In the genomic region with DNA sequence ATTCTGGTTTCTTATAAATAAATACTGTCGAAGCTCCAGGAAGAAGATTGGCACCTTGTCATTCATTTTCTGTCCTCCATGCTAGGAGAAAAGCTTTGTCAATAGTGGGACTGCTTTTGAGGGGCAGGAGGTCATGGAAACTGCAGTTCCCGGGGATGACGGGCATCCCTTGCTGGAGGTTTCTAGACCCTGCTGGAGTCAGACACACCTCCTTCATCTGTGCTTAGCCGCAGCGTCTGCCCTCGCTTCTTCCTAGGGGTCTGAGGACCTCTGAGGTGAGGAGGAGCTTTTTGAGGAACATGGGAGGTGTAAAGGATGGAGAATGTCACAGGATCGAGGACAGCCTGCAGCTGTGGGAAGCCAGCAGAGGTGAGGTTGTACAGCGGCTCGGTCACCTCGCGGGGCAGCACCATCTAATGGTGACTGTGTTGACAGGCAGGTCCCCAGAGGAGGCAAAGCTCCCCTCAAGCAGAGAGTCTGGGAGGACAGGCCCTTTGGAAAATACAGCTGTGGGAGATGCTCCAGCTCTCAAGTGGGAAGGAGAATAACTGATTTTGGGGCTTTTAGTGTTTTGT, we compare ENCODE assay signal across 12 cellular contexts.
A peak's percentile ranks its signal among the peaks of the same experiment; 100 is the strongest.
DNase-seq lines count a peak whose midpoint lies in the region; ATAC-seq, FAIRE-seq and TF ChIP-seq lines count a peak whose summit lies in the region.
"Had no signal": no experiment of that assay in that cellular context is flagged by ENCODE, and none has a peak within 500 bp of the region (broad histone marks: within the 10 kb centered on the region; RNA-seq: fewer than 3 reads in every experiment).

No MANE protein-coding gene starts in this region.

- POLR2A ChIA-PET in GM12878 (lab: Charles Lee) (interaction anchor here (0.7 kb wide), 1 partner anchor 208 kb away, joined by 5 read pairs; no protein-coding TSS in a partner anchor), HepG2 (lab: Yijun Ruan, JAX) (interaction anchor here (1.5 kb wide), 1 partner anchor 83 kb away, joined by 3 read pairs; no protein-coding TSS in a partner anchor)

- no peak overlapping the region for H3K4me3 ChIP-seq in BE2C (ENCODE audit: low read depth, low read length)
- H3K4me3 ChIP-seq in GM12878, result no peak overlapping the region
- no peak overlapping the region for H3K4me3 ChIP-seq in HepG2 (replicated peaks in 1 of 3; ENCODE audit: insufficient read depth in 1 of 3, low read depth in 2 of 3, low read length in 3 of 3)

- no peak overlapping the region for H3K4ac ChIP-seq in H9 (ENCODE audit: low read depth, low read length)

- no peak overlapping the region for H2BK15ac ChIP-seq in H9 (ENCODE audit: low read depth, low read length)

- H3K18ac ChIP-seq in H9 (ENCODE audit: insufficient read length, low read depth, low read length), result no peak overlapping the region

- H3K36me3 Mint-ChIP-seq in H9 (ENCODE audit: insufficient read depth in 1 of 3, low read depth in 3 of 3), result no peaks in the 10 kb centered on the region; a peak in 2 of 7 replicates
- H3K36me3 Mint-ChIP-seq: CD14-positive monocyte; naive thymus-derived CD8-positive, alpha-beta T cell had no signal

- TF ChIP-seq CTCF in BE2C (IDR thresholded peaks at IDR 0.05; ENCODE audit: low read depth, low read length) (peak; percentile 58), H9 (conservative IDR thresholded peaks at IDR 0.05) (peak; percentile 63), GM12878 (IDR thresholded peaks at IDR 0.05 in 2 of 3, conservative IDR thresholded peaks at IDR 0.05 in 1 of 3; ENCODE audit: control insufficient read depth in 2 of 3, extremely low read depth in 1 of 3, insufficient read depth in 1 of 3, low read depth in 3 of 3, low read length in 3 of 3) (peak; percentile 13 to 38 (median 33); a peak in 3 of 6 replicates), HepG2 (CRISPR knock-in tag; IDR thresholded peaks at IDR 0.05) (peak; percentile 65)

- H3K4me2 ChIP-seq in H9 (ENCODE audit: insufficient read depth, insufficient read length, low read length) (no peak overlapping the region), GM12878 (ENCODE audit: control insufficient read depth, insufficient read depth) (no peak overlapping the region), HepG2 (ENCODE audit: low read depth, low read length) (no peak overlapping the region)

- TF ChIP-seq EP300 in GM12878 (IDR thresholded peaks at IDR 0.05; ENCODE audit: borderline replicate concordance in 1 of 2, control insufficient read depth in 1 of 2, low read depth in 2 of 2, low read length in 2 of 2) (no peak), HepG2 (IDR thresholded peaks at IDR 0.05; ENCODE audit: low read depth in 2 of 2, low read length in 2 of 2) (no peak), HepG2 (CRISPR knock-in tag; IDR thresholded peaks at IDR 0.05; ENCODE audit: borderline replicate concordance) (no peak)

- in situ Hi-C loops in GM12878 (cut with MboI) (no loop called here), HepG2 (cut with HindIII; ENCODE audit: extremely low pct_ligation_motif_present, low pct_unique_long_range_greater_than_20kb) (no loop called here)

- no peaks in the 10 kb centered on the region for H3K79me2 ChIP-seq in H9 (ENCODE audit: insufficient read depth, low read length)
- H3K79me2 ChIP-seq in GM12878 (ENCODE audit: control insufficient read depth, insufficient read depth, low read length), result no peaks in the 10 kb centered on the region
- H3K79me2 ChIP-seq in HepG2 (ENCODE audit: insufficient read depth, low read length), result peaks cover 59% of the 10 kb centered on the region

- peak; percentile 66 for DNase-seq in BE2C
- peak; percentile 80 for DNase-seq in H9
- no peak for DNase-seq in GM12878 (ENCODE audit: low read depth, low spot score)
- peak; percentile 21 for DNase-seq in HepG2 (ENCODE audit: low spot score)
- no peak for DNase-seq in cortex of kidney (lab: John Stamatoyannopoulos, UW)
- no peak for DNase-seq in DMS 273 treated with DMSO at 0.1 percent for 48 hours (lab: John Stamatoyannopoulos, UW)
- DNase-seq: caudate nucleus; naive thymus-derived CD8-positive, alpha-beta T cell; T-helper 17 cell had no signal

- H3K9me3 ChIP-seq in BE2C (no peaks in the 10 kb centered on the region), H9 (ENCODE audit: control insufficient read depth, low read depth, low read length) (no peaks in the 10 kb centered on the region), GM12878 (replicated peaks; ENCODE audit: control insufficient read depth, insufficient read depth, low read length) (no peaks in the 10 kb centered on the region), HepG2 (ENCODE audit: low read length) (no peaks in the 10 kb centered on the region)

- H4K8ac ChIP-seq in H9 (replicated peaks; ENCODE audit: insufficient read length, low read depth, low read length), result no peak overlapping the region

- H2BK120ac ChIP-seq in H9 (ENCODE audit: low read depth, low read length, poor library complexity, severe bottlenecking), result no peak overlapping the region

- BruUV-seq in GM12878 (replicated peaks; lab: Mats Ljungman, UMichigan), result no TSS peak
- no TSS peak for BruUV-seq in HepG2 (replicated peaks; lab: Mats Ljungman, UMichigan)

- TF ChIP-seq RAD21 in GM12878 (IDR thresholded peaks at IDR 0.05; ENCODE audit: insufficient read depth, low read depth, low read length) (no peak), HepG2 (CRISPR knock-in tag; IDR thresholded peaks at IDR 0.05) (peak; percentile 34; the same call in 1 of the 2 replicates)

- H2AK5ac ChIP-seq in H9 (ENCODE audit: insufficient read length, low read length), result no peak overlapping the region

- no peaks in the 10 kb centered on the region for H3K36me3 ChIP-seq in BE2C
- no peaks in the 10 kb centered on the region for H3K36me3 ChIP-seq in GM12878 (ENCODE audit: control insufficient read depth in 2 of 2, insufficient read depth in 2 of 2, low read length in 1 of 2)
- H3K36me3 ChIP-seq in HepG2 (replicated peaks in 1 of 2; ENCODE audit: control insufficient read depth in 1 of 2, insufficient read depth in 2 of 2, low read length in 2 of 2), result peaks cover 26 to 56% of the 10 kb centered on the region in 2 experiments

- H3K4me3 Mint-ChIP-seq in H9, result no peak overlapping the region
- H3K4me3 Mint-ChIP-seq: CD14-positive monocyte; naive thymus-derived CD8-positive, alpha-beta T cell; T-helper 17 cell had no signal

- H3K79me1 ChIP-seq in H9 (ENCODE audit: insufficient read depth, low read depth, low read length, poor library complexity, severe bottlenecking), result no peaks in the 10 kb centered on the region

- no peak overlapping the region for H3T11ph ChIP-seq in H9 (ENCODE audit: low read length)

- H3K9me3 Mint-ChIP-seq in H9, result no peaks in the 10 kb centered on the region
- H3K9me3 Mint-ChIP-seq: naive thymus-derived CD8-positive, alpha-beta T cell had no signal

- H3K56ac ChIP-seq in H9 (ENCODE audit: insufficient read length, low read depth, low read length), result no peak overlapping the region

- no peak overlapping the region for H4K91ac ChIP-seq in H9 (ENCODE audit: insufficient read length, low read depth, low read length)

- H2BK20ac ChIP-seq in H9 (ENCODE audit: low read depth, low read length, poor library complexity, severe bottlenecking), result no peak overlapping the region

- ATAC-seq in GM12878, result peak; percentile 71
- peak; percentile 87 for ATAC-seq in HepG2
- no peak for ATAC-seq in HG02884 (IDR thresholded peaks at IDR 0.05; ENCODE audit: unreplicated experiment)
- ATAC-seq in GM18858 (IDR thresholded peaks at IDR 0.05; ENCODE audit: unreplicated experiment), result no peak
- ATAC-seq: naive thymus-derived CD8-positive, alpha-beta T cell; T-helper 17 cell had no signal

- peaks cover 14 to 20% of the 10 kb centered on the region in 2 experiments for H3K4me1 Mint-ChIP-seq in H9
- H3K4me1 Mint-ChIP-seq: CD14-positive monocyte; naive thymus-derived CD8-positive, alpha-beta T cell; T-helper 17 cell had no signal

- WGBS in H9 (ENCODE audit: extremely low coverage, insufficient read length, low lambda C conversion rate), result no CpG with 5 or more reads among the region's 11 CpGs
- 28% methylated on average over 11 of the region's 11 CpGs for WGBS in GM12878 (ENCODE audit: insufficient coverage, insufficient replicate concordance, low lambda C conversion rate, missing lambda C conversion rate)
- WGBS in HepG2 (ENCODE audit: low lambda C conversion rate), result 73% methylated on average over 11 of the region's 11 CpGs

- RAD21 ChIA-PET in GM12878 (lab: Charles Lee; ENCODE audit: unreplicated experiment), result no interaction called here

- H3K27ac ChIP-seq in H9 (ENCODE audit: insufficient read length, low read depth, low read length), result no peak overlapping the region
- H3K27ac ChIP-seq in GM12878 (ENCODE audit: control insufficient read depth, insufficient read depth), result no peak overlapping the region
- H3K27ac ChIP-seq in HepG2 (ENCODE audit: extremely low read length, insufficient read depth, low read length), result no peak overlapping the region

- no peak overlapping the region for H3K9ac ChIP-seq in H9 (ENCODE audit: extremely low read depth, insufficient read length, low read length)
- no peak overlapping the region for H3K9ac ChIP-seq in GM12878 (ENCODE audit: control insufficient read depth, insufficient read depth, low read length)
- H3K9ac ChIP-seq in HepG2 (ENCODE audit: insufficient read depth, low read depth, low read length), result no peak overlapping the region

- intact Hi-C loops in GM12878 (cut with micrococcal nuclease; ENCODE audit: unreplicated experiment) (no loop called here), HepG2 (cut with micrococcal nuclease; ENCODE audit: unreplicated experiment) (loop anchor here (1.0 kb wide), 1 partner anchor 206 kb away; no protein-coding TSS in a partner anchor)

- CTCF ChIA-PET in GM12878 (lab: Yijun Ruan, JAX) (interaction anchor here (0.5 to 1.2 kb wide), 3 partner anchors 13 to 421 kb away, joined by 3 to 4 read pairs (median 3); no protein-coding TSS in a partner anchor), HepG2 (lab: Yijun Ruan, JAX; ENCODE audit: low intra/inter-chr PET ratio, low total read pairs) (no interaction called here)

- H3K23me2 ChIP-seq in H9 (ENCODE audit: insufficient read length, low read depth, low read length, poor library complexity, severe bottlenecking), result no peaks in the 10 kb centered on the region

- TF ChIP-seq POLR2A in GM12878 (IDR thresholded peaks at IDR 0.05; ENCODE audit: low read depth, low read length) (no peak), HepG2 (IDR thresholded peaks at IDR 0.05; ENCODE audit: insufficient read depth in 1 of 2, low read depth in 2 of 2, low read length in 2 of 2) (no peak)

- no peaks in the 10 kb centered on the region for H3K27me3 Mint-ChIP-seq in H9 (ENCODE audit: low read depth)

- H3K27me3 ChIP-seq in BE2C (no peaks in the 10 kb centered on the region), H9 (ENCODE audit: insufficient read depth, low read length) (no peaks in the 10 kb centered on the region), GM12878 (replicated peaks in 1 of 2; ENCODE audit: control insufficient read depth in 2 of 2, insufficient read depth in 2 of 2, low read length in 1 of 2) (no peaks in the 10 kb centered on the region), HepG2 (ENCODE audit: control insufficient read depth in 1 of 2, insufficient read depth in 2 of 2, low read length in 2 of 2) (no peaks in the 10 kb centered on the region)

- no peak for FAIRE-seq in GM12878 (lab: Jason Lieb, UNC)
- no peak for FAIRE-seq in HepG2 (lab: Jason Lieb, UNC)

- no peak overlapping the region for H2BK5ac ChIP-seq in H9 (ENCODE audit: insufficient read length, low read length)

- H4K5ac ChIP-seq in H9 (ENCODE audit: insufficient read length, low read depth, low read length), result no peak overlapping the region

- H4K20me1 ChIP-seq in H9 (ENCODE audit: control insufficient read depth, insufficient read depth, insufficient read length) (no peaks in the 10 kb centered on the region), GM12878 (ENCODE audit: control insufficient read depth, insufficient read depth) (no peaks in the 10 kb centered on the region), HepG2 (ENCODE audit: insufficient read depth, low read length) (peaks cover 28% of the 10 kb centered on the region)

- H3K4me1 ChIP-seq in BE2C (peaks cover 3% of the 10 kb centered on the region; the same call in 1 of the 2 replicates), H9 (ENCODE audit: insufficient read depth, low read length) (no peaks in the 10 kb centered on the region), GM12878 (ENCODE audit: control insufficient read depth, insufficient read depth, low read length) (no peaks in the 10 kb centered on the region), HepG2 (ENCODE audit: insufficient read depth, low read length) (no peaks in the 10 kb centered on the region)

- no peak overlapping the region for H3K14ac ChIP-seq in H9 (ENCODE audit: insufficient read depth, low read length)

- no peak overlapping the region for H2BK12ac ChIP-seq in H9 (ENCODE audit: insufficient read length, low read depth, low read length)

- SMC1A ChIA-PET in GM12878 (lab: Charles Lee; ENCODE audit: uncharacterized antibody, unreplicated experiment), result interaction anchor here (0.6 to 1.1 kb wide), 2 partner anchors 175 to 265 kb away, joined by 3 read pairs; no protein-coding TSS in a partner anchor

- H3K27ac Mint-ChIP-seq in H9, result peak overlapping the region in 2 of 3 experiments; percentile 16 to 39; a peak in 3 of 7 replicates
- H3K27ac Mint-ChIP-seq: CD14-positive monocyte; naive thymus-derived CD8-positive, alpha-beta T cell; T-helper 17 cell had no signal

- no peak overlapping the region for H3K23ac ChIP-seq in H9 (ENCODE audit: insufficient read length, low read depth, low read length)

- H2AFZ ChIP-seq in H9 (ENCODE audit: low read length) (no peak overlapping the region), GM12878 (ENCODE audit: control insufficient read depth, low read depth, low read length) (no peak overlapping the region), HepG2 (ENCODE audit: low read length) (no peak overlapping the region)

Comparison
In these comparisons a context has a peak if more than half of its experiments do, and no peak if none do; other contexts are left out.
1. DNase-seq: peak in BE2C (single experiment), H9 (single experiment) and HepG2 (single experiment); none in GM12878 (single experiment), cortex of kidney (single experiment) and DMS 273 treated with DMSO at 0.1 percent for 48 hours (single experiment).
2. ATAC-seq: peak in GM12878 (single experiment) and HepG2 (single experiment); none in HG02884 (single experiment) and GM18858 (single experiment).
3. Peak in every context shown above with its lines, with median percentiles within 50 percentile points of each other: CTCF ChIP-seq.